Comparison of ENCODE assay signal across 8 cellular contexts in genomic region chr4:82428526-82428968, GRCh38. TPM values are rescaled to one million over a fixed set of nuclear protein-coding genes. Genes with fewer than 3 reads are reported as not detected.
DNase-seq lines count a peak whose midpoint lies in the region; ATAC-seq and TF ChIP-seq lines count a peak whose summit lies in the region.

No MANE protein-coding gene starts in this region.

- H3K27ac Mint-ChIP-seq in WTC11 = peak overlapping the region; percentile 94
- peak overlapping the region; percentile 97 for H3K27ac Mint-ChIP-seq in stimulated activated memory B cell treated with anti-CD40 and anti-IgM and Interleukin-4, amounts not matched to agents 10 μg/mL and 1 μg/mL and 100 μg/mL, for 72 hours

- peak overlapping the region; percentile 97 for H3K4me3 ChIP-seq in iPS DF 6.9 (ENCODE audit: low read length)

- no peaks in the 10 kb centered on the region for H3K9me3 Mint-ChIP-seq in WTC11
- H3K9me3 Mint-ChIP-seq in stimulated activated memory B cell treated with anti-CD40 and anti-IgM and Interleukin-4, amounts not matched to agents 10 μg/mL and 1 μg/mL and 100 μg/mL, for 72 hours = no peaks in the 10 kb centered on the region

- POLR2A ChIA-PET in WTC11 (lab: Charles Lee) = interaction anchor here (0.5 to 2.6 kb wide), 18 partner anchors 8 to 607 kb away, joined by 3 to 68 read pairs (median 6); partner anchors contain the start of genes COPS4 and HNRNPD

- H3K36me3 ChIP-seq in iPS DF 6.9 (ENCODE audit: control insufficient read depth, insufficient read depth, low read length) = peaks cover 10% of the 10 kb centered on the region; the same call in 1 of the 2 replicates

- peak; percentile 55 for DNase-seq in NCI-H345 treated with DMSO at 0.1 percent for 48 hours (lab: John Stamatoyannopoulos, UW; ENCODE audit: unreplicated experiment)
- no peak for DNase-seq in NCI-H345 (lab: John Stamatoyannopoulos, UW)
- no peak for DNase-seq in WTC11 (ENCODE audit: low spot score)
- no peak for DNase-seq in iPS DF 6.9 (ENCODE audit: low read depth, low spot score)
- DNase-seq in G401 (ENCODE audit: low spot score) = no peak
- DNase-seq in NCI-H446 treated with DMSO at 0.1 percent for 48 hours (lab: John Stamatoyannopoulos, UW) = no peak

- H3K4me1 ChIP-seq in iPS DF 6.9 (ENCODE audit: control insufficient read depth, insufficient read depth, low read length) = no peaks in the 10 kb centered on the region

- peaks cover 59% of the 10 kb centered on the region for H3K36me3 Mint-ChIP-seq in WTC11
- peaks cover 51% of the 10 kb centered on the region for H3K36me3 Mint-ChIP-seq in stimulated activated memory B cell treated with anti-CD40 and anti-IgM and Interleukin-4, amounts not matched to agents 10 μg/mL and 1 μg/mL and 100 μg/mL, for 72 hours

- H3K9me3 ChIP-seq in iPS DF 6.9 (ENCODE audit: control insufficient read depth, insufficient read depth, low read length) = no peaks in the 10 kb centered on the region

- no peaks in the 10 kb centered on the region; the same call in 1 of the 2 replicates for H3K27me3 Mint-ChIP-seq in WTC11 (ENCODE audit: low read depth)
- no peaks in the 10 kb centered on the region for H3K27me3 Mint-ChIP-seq in stimulated activated memory B cell treated with anti-CD40 and anti-IgM and Interleukin-4, amounts not matched to agents 10 μg/mL and 1 μg/mL and 100 μg/mL, for 72 hours

- no CpG with 5 or more reads among the region's 14 CpGs for WGBS in iPS DF 6.9 (ENCODE audit: insufficient coverage, insufficient read length)

- H3K4me1 Mint-ChIP-seq in WTC11 = peaks cover 46% of the 10 kb centered on the region
- H3K4me1 Mint-ChIP-seq in stimulated activated memory B cell treated with anti-CD40 and anti-IgM and Interleukin-4, amounts not matched to agents 10 μg/mL and 1 μg/mL and 100 μg/mL, for 72 hours = peaks cover 56% of the 10 kb centered on the region

- no peak overlapping the region for H3K27ac ChIP-seq in iPS DF 6.9 (ENCODE audit: low read length)

- CTCF ChIA-PET in WTC11 (lab: Charles Lee) = interaction anchor here (1.0 to 1.2 kb wide), 8 partner anchors 9 to 170 kb away, joined by 3 to 13 read pairs (median 5); partner anchors contain the start of gene HNRNPD

- H3K4me3 Mint-ChIP-seq in WTC11 = peak overlapping the region; percentile 100
- H3K4me3 Mint-ChIP-seq in stimulated activated memory B cell treated with anti-CD40 and anti-IgM and Interleukin-4, amounts not matched to agents 10 μg/mL and 1 μg/mL and 100 μg/mL, for 72 hours = peak overlapping the region; percentile 98

- no peaks in the 10 kb centered on the region for H3K27me3 ChIP-seq in iPS DF 6.9 (ENCODE audit: control insufficient read depth, insufficient read depth, low read length)

- ATAC-seq in WTC11 = no peak
- ATAC-seq in stimulated activated memory B cell treated with anti-CD40 and anti-IgM and Interleukin-4, amounts not matched to agents 10 μg/mL and 1 μg/mL and 100 μg/mL, for 72 hours = no peak
- no peak for ATAC-seq in GM21381 (IDR thresholded peaks at IDR 0.05; ENCODE audit: unreplicated experiment)

- in situ Hi-C loops in G401 (cut with HindIII; ENCODE audit: low sequenced_read_pairs) = no loop called here

- TF ChIP-seq CTCF in WTC11 (IDR thresholded peaks at IDR 0.05) = no peak

TF ChIP-seq in WTC11, 78 proteins besides CTCF, POLR2A, EP300 and RAD21:
- peak; percentile 56; the same call in 1 of the 2 replicates for TF ChIP-seq AR (CRISPR knock-in tag; IDR thresholded peaks at IDR 0.05)
- TF ChIP-seq TEAD1 (CRISPR knock-in tag; IDR thresholded peaks at IDR 0.05) = no peak
- no peak for TF ChIP-seq ZNF232 (CRISPR knock-in tag; IDR thresholded peaks at IDR 0.05)

RNA-seq across cellular contexts. Expression of gene HNRNPDL, which starts 1.7 kb away (rescaled TPM):
- 346 to 361 TPM (median 359 TPM) in 3 replicates for total RNA-seq in WTC11 (2021)
- total RNA-seq in G401 (2014; rRNA removed; shearing (Covaris generic)) = 254 and 315 TPM in 2 replicates

RNA-seq across cellular contexts. Expression of gene ENOPH1, which starts 1.8 kb away (rescaled TPM):
- 72.3 to 78.3 TPM (median 75.0 TPM) in 3 replicates for total RNA-seq in WTC11 (2021)
- total RNA-seq in G401 (2014; rRNA removed; shearing (Covaris generic)) = 78.0 and 98.4 TPM in 2 replicates

RNA-seq across cellular contexts. Expression of gene HNRNPD, which starts 54.8 kb away (rescaled TPM):
- total RNA-seq in WTC11 (2021) = 493 to 580 TPM (median 496 TPM) in 3 replicates
- total RNA-seq in G401 (2014; rRNA removed; shearing (Covaris generic)) = 63.4 and 86.4 TPM in 2 replicates
